13 cellular contexts compared by ENCODE assay signal in genomic region chr10:114869500-114869899, GRCh38. TPM values are rescaled to one million over a fixed set of nuclear protein-coding genes. Genes with fewer than 3 reads are reported as not detected.
DNase-seq lines count a peak whose midpoint lies in the region.
"Had no signal": no experiment of that assay in that cellular context is flagged by ENCODE, and none has a peak within 500 bp of the region (broad histone marks: within the 10 kb centered on the region; RNA-seq: fewer than 3 reads in every experiment).

No MANE protein-coding gene starts in this region.

- no peaks in the 10 kb centered on the region for H3K9me3 ChIP-seq in MG63

- H3K4me3 ChIP-seq in MG63: no peak overlapping the region

- peak overlapping the region; percentile 9 for H3K27ac ChIP-seq in epithelial cell of prostate

- intact Hi-C loops in posterior cingulate gyrus (cut with DNase I): no loop called here

- DNase-seq in GM04504 (ENCODE audit: low read depth) (peak; percentile 35), RPMI7951 (ENCODE audit: low read depth) (peak; percentile 71), epithelial cell of prostate (ENCODE audit: low read depth, low spot score) (no peak), renal cortical epithelial cell (ENCODE audit: low read depth) (peak; percentile 40), MG63 (no peak), T-helper 9 cell (no peak), NCI-H774 (lab: John Stamatoyannopoulos, UW) (no peak), posterior cingulate gyrus (no peak)
- DNase-seq: activated CD4-positive, alpha-beta memory T cell treated with anti-CD3 and anti-CD28 coated beads for 36 hours; activated naive CD4-positive, alpha-beta T cell treated with Interleukin-2 at 50 U/mL for 16 hours; effector CD4-positive, alpha-beta T cell; H7; retina had no signal

- H3K36me3 ChIP-seq in MG63: peaks cover 7% of the 10 kb centered on the region

- no peaks in the 10 kb centered on the region for H3K27me3 ChIP-seq in MG63

RNA-seq across cellular contexts. Expression of gene FHIP2A, which starts 47.9 kb away (rescaled TPM):
- total RNA-seq in RPMI7951 (2014; rRNA removed; shearing (Covaris generic)): 10.2 and 13.6 TPM in 2 replicates
- total RNA-seq in renal cortical epithelial cell: 14.6 and 27.0 TPM in 2 replicates
- total RNA-seq in MG63 (2014; rRNA removed; shearing (Covaris generic); ENCODE audit: low replicate concordance): 7.1 and 9.4 TPM in 2 replicates

Comparison
In these comparisons a context has a peak if more than half of its experiments do, and no peak if none do; other contexts are left out.
1. DNase-seq: peak in GM04504 (single experiment), RPMI7951 (single experiment) and renal cortical epithelial cell (single experiment); none in epithelial cell of prostate (single experiment), MG63 (single experiment), T-helper 9 cell (single experiment), NCI-H774 (single experiment) and posterior cingulate gyrus (0 of 10).